In genomic region chr15:94135748-94136147, GRCh38 we compare ENCODE assay signal across 15 cellular contexts.
DNase-seq lines count a peak whose midpoint lies in the region; ATAC-seq and TF ChIP-seq lines count a peak whose summit lies in the region.
"Had no signal": no experiment of that assay in that cellular context is flagged by ENCODE, and none has a peak within 500 bp of the region (broad histone marks: within the 10 kb centered on the region; RNA-seq: fewer than 3 reads in every experiment).

No MANE protein-coding gene starts in this region.

- no peaks in the 10 kb centered on the region for H3K36me3 ChIP-seq in mesendoderm (ENCODE audit: control insufficient read depth, insufficient read depth, low read length)
- no peaks in the 10 kb centered on the region for H3K36me3 ChIP-seq in osteoblast (ENCODE audit: insufficient read depth, low read length)
- H3K36me3 ChIP-seq: ascending aorta, ovary had no signal

- H4K8ac ChIP-seq in mesendoderm (ENCODE audit: low read depth, low read length), result no peak overlapping the region

- TF ChIP-seq CTCF in LNCaP clone FGC (IDR thresholded peaks at IDR 0.05; ENCODE audit: control insufficient read depth, extremely low read depth, insufficient read depth), result peak; percentile 25
- TF ChIP-seq CTCF in VCaP (conservative IDR thresholded peaks at IDR 0.05), result peak; percentile 76
- TF ChIP-seq CTCF in osteoblast (IDR thresholded peaks at IDR 0.05; ENCODE audit: extremely low read depth, low read depth, low read length), result no peak
- no peak for TF ChIP-seq CTCF in lower leg skin (IDR thresholded peaks at IDR 0.05)

- no peak overlapping the region for H3K4me3 ChIP-seq in LNCaP clone FGC (ENCODE audit: low read depth, low read length)
- H3K4me3 ChIP-seq in mesendoderm (ENCODE audit: low read length), result no peak overlapping the region
- no peak overlapping the region for H3K4me3 ChIP-seq in osteoblast (ENCODE audit: insufficient read depth, low read length)
- no peak overlapping the region for H3K4me3 ChIP-seq in lower leg skin (ENCODE audit: low read depth, poor library complexity, severe bottlenecking)
- H3K4me3 ChIP-seq: ascending aorta, ovary had no signal

- H4K20me1 ChIP-seq in osteoblast (ENCODE audit: insufficient read depth, low read length), result no peaks in the 10 kb centered on the region

- TF ChIP-seq POLR2A in lower leg skin (IDR thresholded peaks at IDR 0.05), result no peak

- H3K27ac ChIP-seq in VCaP (no peak overlapping the region), mesendoderm (ENCODE audit: low read depth, low read length) (no peak overlapping the region), osteoblast (ENCODE audit: low read depth, low read length) (no peak overlapping the region)
- H3K27ac ChIP-seq: ascending aorta, ovary had no signal

- H2AK5ac ChIP-seq in mesendoderm (ENCODE audit: low read length), result no peak overlapping the region

- no peak overlapping the region for H2BK120ac ChIP-seq in mesendoderm (ENCODE audit: low read depth, low read length)

- H3K79me2 ChIP-seq in mesendoderm (ENCODE audit: control insufficient read depth, insufficient read depth, low read length) (no peaks in the 10 kb centered on the region), osteoblast (ENCODE audit: insufficient read depth, low read length) (no peaks in the 10 kb centered on the region)

- H3K4ac ChIP-seq in mesendoderm (ENCODE audit: low read depth, low read length), result no peak overlapping the region

- no peaks in the 10 kb centered on the region for H3K9me3 ChIP-seq in osteoblast (ENCODE audit: low read depth, low read length)
- H3K9me3 ChIP-seq: ascending aorta, ovary had no signal

- no peak overlapping the region for H3K56ac ChIP-seq in mesendoderm (ENCODE audit: low read length)

- H3K23ac ChIP-seq in mesendoderm (ENCODE audit: low read length), result no peak overlapping the region

- H2AFZ ChIP-seq in osteoblast (ENCODE audit: low read length), result no peak overlapping the region

- no peak overlapping the region for H3K9ac ChIP-seq in mesendoderm (ENCODE audit: low read length)

- WGBS in mesendoderm (ENCODE audit: extremely low coverage, insufficient coverage, low lambda C conversion rate), result no CpG with 5 or more reads among the region's 1 CpG
- 23 to 34% methylated on average over 1 of the region's 1 CpG for WGBS in lower leg skin, 2 donors

- no peaks in the 10 kb centered on the region for H3K27me3 ChIP-seq in mesendoderm (ENCODE audit: insufficient read depth, low read length, poor library complexity)
- no peaks in the 10 kb centered on the region for H3K27me3 ChIP-seq in osteoblast (ENCODE audit: insufficient read depth, low read length)
- H3K27me3 ChIP-seq: ascending aorta, ovary had no signal

- no peak overlapping the region for H4K5ac ChIP-seq in mesendoderm (ENCODE audit: low read length)

- H3K4me1 ChIP-seq in mesendoderm (ENCODE audit: control insufficient read depth, low read depth, low read length) (no peaks in the 10 kb centered on the region), osteoblast (ENCODE audit: insufficient read depth, low read length) (no peaks in the 10 kb centered on the region)
- H3K4me1 ChIP-seq: ascending aorta had no signal

- DNase-seq in DMS53 (lab: John Stamatoyannopoulos, UW) (peak; percentile 22), DMS53 treated with DMSO at 0.1 percent for 48 hours (lab: John Stamatoyannopoulos, UW; ENCODE audit: unreplicated experiment) (no peak), LNCaP clone FGC (ENCODE audit: low read depth) (no peak), mesendoderm (peak; percentile 14), osteoblast (ENCODE audit: insufficient read length, low spot score, missing footprints) (no peak), lower leg skin (ENCODE audit: low spot score in 2 of 2) (no peak)
- DNase-seq: 8988T; activated CD4-positive, alpha-beta T cell treated with anti-CD3 and anti-CD28 coated beads, Interleukin-2, amount 50 U/mL, for 1 hour; activated T-cell treated with anti-CD3 and anti-CD28 coated beads, Interleukin-2, amount 50 U/mL, for 72 hours; NCI-H2227 treated with DMSO at 0.1 percent for 48 hours; ovary; T-helper 9 cell had no signal

- no peak for ATAC-seq in HG02884 (IDR thresholded peaks at IDR 0.05; ENCODE audit: unreplicated experiment)
- ATAC-seq: activated T-cell treated with anti-CD3 and anti-CD28 coated beads, Interleukin-2, amount 50 U/mL, for 72 hours had no signal

- H2BK5ac ChIP-seq in mesendoderm (ENCODE audit: low read length), result no peak overlapping the region

- no peak overlapping the region for H2BK15ac ChIP-seq in mesendoderm (replicated peaks; ENCODE audit: low read depth)

- H3K18ac ChIP-seq in mesendoderm (ENCODE audit: low read length), result no peak overlapping the region

- intact Hi-C loops in lower leg skin (cut with DNase I; ENCODE audit: low total_unique reads), result no loop called here

- H3K79me1 ChIP-seq in mesendoderm (ENCODE audit: low read length), result no peaks in the 10 kb centered on the region

- H3K4me2 ChIP-seq in mesendoderm (ENCODE audit: low read length) (no peak overlapping the region), osteoblast (ENCODE audit: insufficient read depth, low read length) (no peak overlapping the region)

Comparison
In these comparisons a context has a peak if more than half of its experiments do, and no peak if none do; other contexts are left out.
1. DNase-seq: peak in DMS53 (single experiment) and mesendoderm (single experiment); none in DMS53 treated with DMSO at 0.1 percent for 48 hours (single experiment), LNCaP clone FGC (single experiment), osteoblast (single experiment) and lower leg skin (0 of 2).
2. CTCF ChIP-seq: peak in LNCaP clone FGC (single experiment) and VCaP (single experiment); none in osteoblast (single experiment) and lower leg skin (0 of 3).